ENCODE assay signal across 9 cellular contexts in genomic region chr1:66351474-66351873, GRCh38.
DNase-seq lines count a peak whose midpoint lies in the region; ATAC-seq and TF ChIP-seq lines count a peak whose summit lies in the region.
"Had no signal": no experiment of that assay in that cellular context is flagged by ENCODE, and none has a peak within 500 bp of the region (broad histone marks: within the 10 kb centered on the region; RNA-seq: fewer than 3 reads in every experiment).

No MANE protein-coding gene starts in this region.

- H3K36me3 ChIP-seq in BLaER1 treated with 17β-estradiol and CSF1 and Interleukin-3, amounts not matched to agents 10 nM and 100 nM, result peaks cover 0 to 14% (median 0%) of the 10 kb centered on the region in 11 experiments; a peak in 4 of 22 replicates
- H3K36me3 ChIP-seq in right atrium auricular region (no peaks in the 10 kb centered on the region), PC-9 (ENCODE audit: low read depth) (no peaks in the 10 kb centered on the region), hepatocyte (replicated peaks; ENCODE audit: insufficient read depth, low read depth) (no peaks in the 10 kb centered on the region)

- no peak overlapping the region for H3K9ac ChIP-seq in BLaER1 treated with 17β-estradiol and CSF1 and Interleukin-3, amounts not matched to agents 10 nM and 100 nM

- no peaks in the 10 kb centered on the region for H3K9me3 ChIP-seq in BLaER1 treated with 17β-estradiol and CSF1 and Interleukin-3, amounts not matched to agents 10 nM and 100 nM (replicated peaks in 1 of 11)
- H3K9me3 ChIP-seq in right atrium auricular region, result no peaks in the 10 kb centered on the region
- no peaks in the 10 kb centered on the region for H3K9me3 ChIP-seq in PC-9 (ENCODE audit: insufficient read depth, low read depth)
- H3K9me3 ChIP-seq in hepatocyte (ENCODE audit: low read depth), result no peaks in the 10 kb centered on the region

- POLR2A ChIA-PET in PC-9 (lab: Charles Lee; ENCODE audit: unreplicated experiment), result interaction anchor here (0.7 kb wide), 1 partner anchor 219 kb away, joined by 3 read pairs; no protein-coding TSS in a partner anchor

- H2AFZ ChIP-seq in PC-9 (no peak overlapping the region), hepatocyte (no peak overlapping the region)

- peaks cover 0 to 100% (median 0%) of the 10 kb centered on the region in 11 experiments; a peak in 3 of 22 replicates for H4K20me1 ChIP-seq in BLaER1 treated with 17β-estradiol and CSF1 and Interleukin-3, amounts not matched to agents 10 nM and 100 nM
- H4K20me1 ChIP-seq in PC-9 (ENCODE audit: insufficient read depth) (no peaks in the 10 kb centered on the region), hepatocyte (ENCODE audit: insufficient read depth, poor library complexity, severe bottlenecking) (no peaks in the 10 kb centered on the region)

- no peaks in the 10 kb centered on the region for H3F3A ChIP-seq in PC-9 (ENCODE audit: insufficient read depth, low read depth)

- H3K4me2 ChIP-seq in BLaER1 treated with 17β-estradiol and CSF1 and Interleukin-3, amounts not matched to agents 10 nM and 100 nM, result peak overlapping the region in 10 of 11 experiments; percentile 2 to 84 (median 27); a peak in 11 of 22 replicates
- H3K4me2 ChIP-seq in PC-9, result no peak overlapping the region
- no peak overlapping the region for H3K4me2 ChIP-seq in hepatocyte

- CTCF ChIA-PET in PC-9 (lab: Charles Lee), result no interaction called here

- no peaks in the 10 kb centered on the region for H3K27me3 ChIP-seq in BLaER1 treated with 17β-estradiol and CSF1 and Interleukin-3, amounts not matched to agents 10 nM and 100 nM
- H3K27me3 ChIP-seq in right atrium auricular region, result no peaks in the 10 kb centered on the region
- H3K27me3 ChIP-seq in PC-9 (ENCODE audit: insufficient read depth, low read depth), result no peaks in the 10 kb centered on the region
- no peaks in the 10 kb centered on the region for H3K27me3 ChIP-seq in hepatocyte

- intact Hi-C loops in PC-9 (cut with micrococcal nuclease; ENCODE audit: unreplicated experiment), result no loop called here

- no peak overlapping the region for H3K4me3 ChIP-seq in BLaER1 treated with 17β-estradiol and CSF1 and Interleukin-3, amounts not matched to agents 10 nM and 100 nM
- H3K4me3 ChIP-seq in NB4 (ENCODE audit: low read depth, low read length), result no peak overlapping the region
- no peak overlapping the region for H3K4me3 ChIP-seq in right atrium auricular region
- no peak overlapping the region for H3K4me3 ChIP-seq in PC-9
- H3K4me3 ChIP-seq in hepatocyte, result no peak overlapping the region

- TF ChIP-seq CTCF in NB4 (IDR thresholded peaks at IDR 0.05; ENCODE audit: low read depth, low read length), result no peak
- no peak for TF ChIP-seq CTCF in right atrium auricular region (IDR thresholded peaks at IDR 0.05)
- TF ChIP-seq CTCF in PC-9 (conservative IDR thresholded peaks at IDR 0.05), result no peak
- no peak for TF ChIP-seq CTCF in hepatocyte (IDR thresholded peaks at IDR 0.05; ENCODE audit: poor library complexity)

- peak; percentile 36 for DNase-seq in NB4 (ENCODE audit: low read depth)
- no peak for DNase-seq in right atrium auricular region (ENCODE audit: low spot score)
- DNase-seq in PC-9, result no peak
- no peak for DNase-seq in NCI-H1436 treated with DMSO at 0.1 percent for 48 hours (lab: John Stamatoyannopoulos, UW)
- DNase-seq in hippocampal formation (lab: John Stamatoyannopoulos, UW), result no peak
- DNase-seq in hepatocyte (ENCODE audit: low spot score), result no peak
- DNase-seq: NK-92 treated with Interleukin-12 subunit alpha and Interleukin-12 subunit beta, amount 100 ng/mL, for 24 hours had no signal

- no TSS peak for BruUV-seq in PC-9 (replicated peaks; lab: Mats Ljungman, UMichigan)

- H3K9me2 ChIP-seq in PC-9 (ENCODE audit: insufficient read depth), result no peaks in the 10 kb centered on the region
- no peaks in the 10 kb centered on the region for H3K9me2 ChIP-seq in hepatocyte (replicated peaks; ENCODE audit: insufficient read depth)

- ATAC-seq in GM21528 (IDR thresholded peaks at IDR 0.05; ENCODE audit: low FRiP score, unreplicated experiment), result peak; percentile 43

- TF ChIP-seq POLR2A in NB4 (IDR thresholded peaks at IDR 0.05; ENCODE audit: extremely low read depth, insufficient read length), result no peak

- no peak overlapping the region; a peak in 1 of 22 replicates for H3K27ac ChIP-seq in BLaER1 treated with 17β-estradiol and CSF1 and Interleukin-3, amounts not matched to agents 10 nM and 100 nM
- peak overlapping the region; percentile 68 to 69 for H3K27ac ChIP-seq in right atrium auricular region
- H3K27ac ChIP-seq in PC-9, result no peak overlapping the region
- H3K27ac ChIP-seq in hepatocyte, result no peak overlapping the region

- H3K79me2 ChIP-seq in PC-9 (ENCODE audit: low read depth), result no peaks in the 10 kb centered on the region
- no peaks in the 10 kb centered on the region for H3K79me2 ChIP-seq in hepatocyte

- H3K4me1 ChIP-seq in BLaER1 treated with 17β-estradiol and CSF1 and Interleukin-3, amounts not matched to agents 10 nM and 100 nM, result peaks cover 9 to 48% (median 20%) of the 10 kb centered on the region in 10 experiments; a peak in 16 of 20 replicates
- H3K4me1 ChIP-seq in right atrium auricular region, result peaks cover 0 to 72% of the 10 kb centered on the region in 2 donors
- no peaks in the 10 kb centered on the region for H3K4me1 ChIP-seq in PC-9 (replicated peaks; ENCODE audit: insufficient read depth)
- no peaks in the 10 kb centered on the region for H3K4me1 ChIP-seq in hepatocyte (ENCODE audit: insufficient read depth)

Comparison
In these comparisons a context has a peak if more than half of its experiments do, and no peak if none do; other contexts are left out.
1. H3K27ac ChIP-seq: peak in right atrium auricular region (2 of 2); none in BLaER1 treated with 17β-estradiol and CSF1 and Interleukin-3, amounts not matched to agents 10 nM and 100 nM (0 of 11), PC-9 (single experiment) and hepatocyte (single experiment).
2. H3K4me2 ChIP-seq: peak in BLaER1 treated with 17β-estradiol and CSF1 and Interleukin-3, amounts not matched to agents 10 nM and 100 nM (10 of 11); none in PC-9 (single experiment) and hepatocyte (single experiment).